ENCODE assay signal across 3 cellular contexts in the genomic region with DNA sequence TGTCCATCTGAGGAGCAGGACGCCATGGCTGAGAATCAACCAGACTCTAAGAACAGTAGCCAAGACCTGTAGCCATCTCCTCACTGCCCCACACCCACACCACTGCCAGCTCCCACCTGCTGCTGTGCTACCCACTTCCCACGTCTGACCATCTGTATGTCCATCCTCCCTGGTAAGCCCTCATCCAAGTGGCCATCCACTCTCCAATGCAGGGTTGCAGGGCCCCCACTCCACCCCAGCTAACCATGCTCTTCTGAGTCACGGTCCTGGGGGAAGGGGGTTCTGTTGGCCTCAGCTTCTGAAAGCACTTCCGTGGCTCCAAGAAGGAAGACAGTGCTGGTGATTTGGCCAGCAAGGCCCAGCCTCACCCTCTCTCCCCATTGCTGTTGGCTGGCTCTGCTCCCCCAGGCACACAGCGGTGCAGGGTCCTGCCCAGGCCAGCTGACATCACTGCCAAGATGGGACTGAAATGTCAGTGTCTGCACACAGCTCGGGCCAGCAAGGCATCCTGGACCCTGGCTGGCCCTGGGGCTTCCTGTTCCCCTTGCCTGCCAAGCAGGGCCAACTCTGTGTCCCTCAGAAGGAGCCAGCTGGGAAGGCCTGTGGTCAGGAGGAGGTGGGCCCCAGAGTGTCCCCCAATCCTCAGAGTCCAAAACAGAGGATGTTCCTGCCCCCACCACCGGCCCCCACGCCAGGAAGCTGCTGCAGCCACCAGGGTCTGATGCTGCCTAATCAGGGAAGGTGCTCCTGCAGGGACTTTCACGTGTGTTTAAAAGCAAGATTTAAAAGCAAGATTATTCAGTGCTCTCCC.
TF ChIP-seq lines count a peak whose summit lies in the region.

No MANE protein-coding gene starts in this region.

TF ChIP-seq in SK-N-SH, 30 proteins besides CTCF, POLR2A, EP300 and RAD21 (continued from another document):
- TF ChIP-seq, protein P1, sequence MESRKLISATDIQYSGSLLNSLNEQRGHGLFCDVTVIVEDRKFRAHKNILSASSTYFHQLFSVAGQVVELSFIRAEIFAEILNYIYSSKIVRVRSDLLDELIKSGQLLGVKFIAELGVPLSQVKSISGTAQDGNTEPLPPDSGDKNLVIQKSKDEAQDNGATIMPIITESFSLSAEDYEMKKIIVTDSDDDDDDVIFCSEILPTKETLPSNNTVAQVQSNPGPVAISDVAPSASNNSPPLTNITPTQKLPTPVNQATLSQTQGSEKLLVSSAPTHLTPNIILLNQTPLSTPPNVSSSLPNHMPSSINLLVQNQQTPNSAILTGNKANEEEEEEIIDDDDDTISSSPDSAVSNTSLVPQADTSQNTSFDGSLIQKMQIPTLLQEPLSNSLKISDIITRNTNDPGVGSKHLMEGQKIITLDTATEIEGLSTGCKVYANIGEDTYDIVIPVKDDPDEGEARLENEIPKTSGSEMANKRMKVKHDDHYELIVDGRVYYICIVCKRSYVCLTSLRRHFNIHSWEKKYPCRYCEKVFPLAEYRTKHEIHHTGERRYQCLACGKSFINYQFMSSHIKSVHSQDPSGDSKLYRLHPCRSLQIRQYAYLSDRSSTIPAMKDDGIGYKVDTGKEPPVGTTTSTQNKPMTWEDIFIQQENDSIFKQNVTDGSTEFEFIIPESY (IDR thresholded peaks at IDR 0.05; ENCODE audit: borderline replicate concordance, low read depth) = no peak
- TF ChIP-seq, protein P2, sequence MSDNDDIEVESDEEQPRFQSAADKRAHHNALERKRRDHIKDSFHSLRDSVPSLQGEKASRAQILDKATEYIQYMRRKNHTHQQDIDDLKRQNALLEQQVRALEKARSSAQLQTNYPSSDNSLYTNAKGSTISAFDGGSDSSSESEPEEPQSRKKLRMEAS (IDR thresholded peaks at IDR 0.05; ENCODE audit: low read depth) = no peak
- TF ChIP-seq SIN3A (IDR thresholded peaks at IDR 0.05; ENCODE audit: borderline replicate concordance, low read depth, low read length) (no peak), POLR2AphosphoS5 (IDR thresholded peaks at IDR 0.05; ENCODE audit: low read depth, low read length) (no peak), RFX5 (IDR thresholded peaks at IDR 0.05; ENCODE audit: low read length) (no peak), SMC3 (IDR thresholded peaks at IDR 0.05; ENCODE audit: low read depth, low read length) (no peak)
- TF ChIP-seq, protein P3, sequence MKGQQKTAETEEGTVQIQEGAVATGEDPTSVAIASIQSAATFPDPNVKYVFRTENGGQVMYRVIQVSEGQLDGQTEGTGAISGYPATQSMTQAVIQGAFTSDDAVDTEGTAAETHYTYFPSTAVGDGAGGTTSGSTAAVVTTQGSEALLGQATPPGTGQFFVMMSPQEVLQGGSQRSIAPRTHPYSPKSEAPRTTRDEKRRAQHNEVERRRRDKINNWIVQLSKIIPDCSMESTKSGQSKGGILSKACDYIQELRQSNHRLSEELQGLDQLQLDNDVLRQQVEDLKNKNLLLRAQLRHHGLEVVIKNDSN (IDR thresholded peaks at IDR 0.05; ENCODE audit: borderline replicate concordance, low read depth) = no peak

TF ChIP-seq in SK-N-SH treated with all-trans-retinoic acid at 6 μM for 48 hours, 23 proteins besides CTCF, POLR2A, EP300 and RAD21 (continued from another document):
- TF ChIP-seq, protein P4, sequence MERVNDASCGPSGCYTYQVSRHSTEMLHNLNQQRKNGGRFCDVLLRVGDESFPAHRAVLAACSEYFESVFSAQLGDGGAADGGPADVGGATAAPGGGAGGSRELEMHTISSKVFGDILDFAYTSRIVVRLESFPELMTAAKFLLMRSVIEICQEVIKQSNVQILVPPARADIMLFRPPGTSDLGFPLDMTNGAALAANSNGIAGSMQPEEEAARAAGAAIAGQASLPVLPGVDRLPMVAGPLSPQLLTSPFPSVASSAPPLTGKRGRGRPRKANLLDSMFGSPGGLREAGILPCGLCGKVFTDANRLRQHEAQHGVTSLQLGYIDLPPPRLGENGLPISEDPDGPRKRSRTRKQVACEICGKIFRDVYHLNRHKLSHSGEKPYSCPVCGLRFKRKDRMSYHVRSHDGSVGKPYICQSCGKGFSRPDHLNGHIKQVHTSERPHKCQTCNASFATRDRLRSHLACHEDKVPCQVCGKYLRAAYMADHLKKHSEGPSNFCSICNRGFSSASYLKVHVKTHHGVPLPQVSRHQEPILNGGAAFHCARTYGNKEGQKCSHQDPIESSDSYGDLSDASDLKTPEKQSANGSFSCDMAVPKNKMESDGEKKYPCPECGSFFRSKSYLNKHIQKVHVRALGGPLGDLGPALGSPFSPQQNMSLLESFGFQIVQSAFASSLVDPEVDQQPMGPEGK (CRISPR knock-in tag; IDR thresholded peaks at IDR 0.05; ENCODE audit: borderline replicate concordance) = no peak
- TF ChIP-seq BACH2 (CRISPR knock-in tag; IDR thresholded peaks at IDR 0.05; ENCODE audit: borderline replicate concordance) (no peak), OSR1 (CRISPR knock-in tag; IDR thresholded peaks at IDR 0.05) (no peak), ZNF70 (CRISPR knock-in tag; IDR thresholded peaks at IDR 0.05) (no peak), RARB (CRISPR knock-in tag; IDR thresholded peaks at IDR 0.05) (no peak), CSDC2 (CRISPR knock-in tag; IDR thresholded peaks at IDR 0.05) (no peak), GLIS3 (CRISPR knock-in tag; IDR thresholded peaks at IDR 0.05) (no peak), ZFP3 (CRISPR knock-in tag; IDR thresholded peaks at IDR 0.05) (no peak), ARNTL (CRISPR knock-in tag; IDR thresholded peaks at IDR 0.05; ENCODE audit: borderline replicate concordance, low read depth) (no peak), PPARA (CRISPR knock-in tag; IDR thresholded peaks at IDR 0.05; ENCODE audit: borderline replicate concordance) (no peak), ESRRG (CRISPR knock-in tag; IDR thresholded peaks at IDR 0.05) (no peak), ZNF565 (CRISPR knock-in tag; conservative IDR thresholded peaks at IDR 0.05; ENCODE audit: low read depth) (no peak), TOX (CRISPR knock-in tag; IDR thresholded peaks at IDR 0.05; ENCODE audit: borderline replicate concordance) (no peak), ZC3H10 (CRISPR knock-in tag; IDR thresholded peaks at IDR 0.05) (no peak), SNAI2 (CRISPR knock-in tag; IDR thresholded peaks at IDR 0.05) (no peak), ISL1 (CRISPR knock-in tag; IDR thresholded peaks at IDR 0.05) (no peak)
- TF ChIP-seq, protein P5, sequence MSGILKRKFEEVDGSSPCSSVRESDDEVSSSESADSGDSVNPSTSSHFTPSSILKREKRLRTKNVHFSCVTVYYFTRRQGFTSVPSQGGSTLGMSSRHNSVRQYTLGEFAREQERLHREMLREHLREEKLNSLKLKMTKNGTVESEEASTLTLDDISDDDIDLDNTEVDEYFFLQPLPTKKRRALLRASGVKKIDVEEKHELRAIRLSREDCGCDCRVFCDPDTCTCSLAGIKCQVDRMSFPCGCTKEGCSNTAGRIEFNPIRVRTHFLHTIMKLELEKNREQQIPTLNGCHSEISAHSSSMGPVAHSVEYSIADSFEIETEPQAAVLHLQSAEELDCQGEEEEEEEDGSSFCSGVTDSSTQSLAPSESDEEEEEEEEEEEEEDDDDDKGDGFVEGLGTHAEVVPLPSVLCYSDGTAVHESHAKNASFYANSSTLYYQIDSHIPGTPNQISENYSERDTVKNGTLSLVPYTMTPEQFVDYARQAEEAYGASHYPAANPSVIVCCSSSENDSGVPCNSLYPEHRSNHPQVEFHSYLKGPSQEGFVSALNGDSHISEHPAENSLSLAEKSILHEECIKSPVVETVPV (CRISPR knock-in tag; IDR thresholded peaks at IDR 0.05) = no peak

TF ChIP-seq in WTC11, 78 proteins besides CTCF, POLR2A, EP300 and RAD21 (continued from another document):
- TF ChIP-seq, protein P6, sequence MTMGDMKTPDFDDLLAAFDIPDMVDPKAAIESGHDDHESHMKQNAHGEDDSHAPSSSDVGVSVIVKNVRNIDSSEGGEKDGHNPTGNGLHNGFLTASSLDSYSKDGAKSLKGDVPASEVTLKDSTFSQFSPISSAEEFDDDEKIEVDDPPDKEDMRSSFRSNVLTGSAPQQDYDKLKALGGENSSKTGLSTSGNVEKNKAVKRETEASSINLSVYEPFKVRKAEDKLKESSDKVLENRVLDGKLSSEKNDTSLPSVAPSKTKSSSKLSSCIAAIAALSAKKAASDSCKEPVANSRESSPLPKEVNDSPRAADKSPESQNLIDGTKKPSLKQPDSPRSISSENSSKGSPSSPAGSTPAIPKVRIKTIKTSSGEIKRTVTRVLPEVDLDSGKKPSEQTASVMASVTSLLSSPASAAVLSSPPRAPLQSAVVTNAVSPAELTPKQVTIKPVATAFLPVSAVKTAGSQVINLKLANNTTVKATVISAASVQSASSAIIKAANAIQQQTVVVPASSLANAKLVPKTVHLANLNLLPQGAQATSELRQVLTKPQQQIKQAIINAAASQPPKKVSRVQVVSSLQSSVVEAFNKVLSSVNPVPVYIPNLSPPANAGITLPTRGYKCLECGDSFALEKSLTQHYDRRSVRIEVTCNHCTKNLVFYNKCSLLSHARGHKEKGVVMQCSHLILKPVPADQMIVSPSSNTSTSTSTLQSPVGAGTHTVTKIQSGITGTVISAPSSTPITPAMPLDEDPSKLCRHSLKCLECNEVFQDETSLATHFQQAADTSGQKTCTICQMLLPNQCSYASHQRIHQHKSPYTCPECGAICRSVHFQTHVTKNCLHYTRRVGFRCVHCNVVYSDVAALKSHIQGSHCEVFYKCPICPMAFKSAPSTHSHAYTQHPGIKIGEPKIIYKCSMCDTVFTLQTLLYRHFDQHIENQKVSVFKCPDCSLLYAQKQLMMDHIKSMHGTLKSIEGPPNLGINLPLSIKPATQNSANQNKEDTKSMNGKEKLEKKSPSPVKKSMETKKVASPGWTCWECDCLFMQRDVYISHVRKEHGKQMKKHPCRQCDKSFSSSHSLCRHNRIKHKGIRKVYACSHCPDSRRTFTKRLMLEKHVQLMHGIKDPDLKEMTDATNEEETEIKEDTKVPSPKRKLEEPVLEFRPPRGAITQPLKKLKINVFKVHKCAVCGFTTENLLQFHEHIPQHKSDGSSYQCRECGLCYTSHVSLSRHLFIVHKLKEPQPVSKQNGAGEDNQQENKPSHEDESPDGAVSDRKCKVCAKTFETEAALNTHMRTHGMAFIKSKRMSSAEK (CRISPR knock-in tag; IDR thresholded peaks at IDR 0.05; ENCODE audit: borderline replicate concordance) = no peak
TF ChIP-seq in WTC11: peak in this region for 0.
